ENCODE assay signal across 20 cellular contexts in genomic region chr1:222767152-222767571, GRCh38. TPM values are rescaled to one million over a fixed set of nuclear protein-coding genes. Genes with fewer than 3 reads are reported as not detected.
"Had no signal": no experiment of that assay in that cellular context is flagged by ENCODE, and none has a peak within 500 bp of the region (broad histone marks: within the 10 kb centered on the region; RNA-seq: fewer than 3 reads in every experiment).

No MANE protein-coding gene starts in this region.

- DNase-seq: activated CD4-positive, alpha-beta memory T cell treated with anti-CD3 and anti-CD28 coated beads, Interleukin-2, amount 10 ng/mL, durations not matched to agents 7 days and 5 days; activated CD4-positive, alpha-beta T cell treated with anti-CD3 and anti-CD28 coated beads for 4 hours; activated naive CD4-positive, alpha-beta T cell treated with anti-CD3 and anti-CD28 coated beads for 36 hours; activated T-cell treated with anti-CD3 and anti-CD28 coated beads, Interleukin-2, amount 50 U/mL, for 24 hours; head of caudate nucleus; kidney; left ventricle myocardium inferior; mammary epithelial cell; upper lobe of left lung had no signal

- H3K4me3 ChIP-seq: breast epithelium, coronary artery, left ventricle myocardium inferior, neural progenitor cell, prostate gland, right atrium auricular region, thoracic aorta, upper lobe of left lung had no signal

- H3K27me3 ChIP-seq: breast epithelium, neural progenitor cell, right atrium auricular region, upper lobe of left lung had no signal

- H3K27ac Mint-ChIP-seq: activated CD4-positive, alpha-beta memory T cell treated with anti-CD3 and anti-CD28 coated beads, Interleukin-2, amount 10 ng/mL, durations not matched to agents 7 days and 5 days; activated naive CD4-positive, alpha-beta T cell treated with anti-CD3 and anti-CD28 coated beads for 36 hours; activated T-cell treated with anti-CD3 and anti-CD28 coated beads, Interleukin-2, amount 50 U/mL, for 24 hours; neural progenitor cell had no signal

- H3K4me3 Mint-ChIP-seq: activated CD4-positive, alpha-beta memory T cell treated with anti-CD3 and anti-CD28 coated beads, Interleukin-2, amount 10 ng/mL, durations not matched to agents 7 days and 5 days; activated naive CD4-positive, alpha-beta T cell treated with anti-CD3 and anti-CD28 coated beads for 36 hours; activated T-cell treated with anti-CD3 and anti-CD28 coated beads, Interleukin-2, amount 50 U/mL, for 24 hours; neural progenitor cell had no signal

- H3K36me3 ChIP-seq: breast epithelium, left ventricle myocardium inferior, neural progenitor cell, prostate gland, right atrium auricular region, thoracic aorta, upper lobe of left lung had no signal

- H3K4me1 Mint-ChIP-seq: activated CD4-positive, alpha-beta memory T cell treated with anti-CD3 and anti-CD28 coated beads, Interleukin-2, amount 10 ng/mL, durations not matched to agents 7 days and 5 days; neural progenitor cell had no signal

- H3K27ac ChIP-seq: breast epithelium, coronary artery, left ventricle myocardium inferior, neural progenitor cell, prostate gland, right atrium auricular region, thoracic aorta, upper lobe of left lung had no signal

- H3K4me1 ChIP-seq: breast epithelium, left ventricle myocardium inferior, neural progenitor cell, prostate gland, right atrium auricular region had no signal

- H3K9me3 ChIP-seq: prostate gland had no signal

RNA-seq across cellular contexts. Expression of gene FAM177B, which starts 30.2 kb away (rescaled TPM):
- total RNA-seq: activated CD4-positive, alpha-beta memory T cell treated with anti-CD3 and anti-CD28 coated beads, Interleukin-2, amount 10 ng/mL, durations not matched to agents 7 days and 5 days; activated naive CD4-positive, alpha-beta T cell treated with anti-CD3 and anti-CD28 coated beads for 36 hours; astrocyte; frontal cortex; left ventricle myocardium inferior; mammary epithelial cell; osteoblast; right atrium auricular region; skeletal muscle tissue; T-helper 2 cell treated with Interferon-gamma antibody and Interleukin-4, amounts not matched to agents 100 ng/mL and 5 ng/mL, for 36 hours had no signal
- polyA plus RNA-seq: mammary epithelial cell had no signal
